30 cellular contexts compared by ENCODE assay signal in the genomic region with DNA sequence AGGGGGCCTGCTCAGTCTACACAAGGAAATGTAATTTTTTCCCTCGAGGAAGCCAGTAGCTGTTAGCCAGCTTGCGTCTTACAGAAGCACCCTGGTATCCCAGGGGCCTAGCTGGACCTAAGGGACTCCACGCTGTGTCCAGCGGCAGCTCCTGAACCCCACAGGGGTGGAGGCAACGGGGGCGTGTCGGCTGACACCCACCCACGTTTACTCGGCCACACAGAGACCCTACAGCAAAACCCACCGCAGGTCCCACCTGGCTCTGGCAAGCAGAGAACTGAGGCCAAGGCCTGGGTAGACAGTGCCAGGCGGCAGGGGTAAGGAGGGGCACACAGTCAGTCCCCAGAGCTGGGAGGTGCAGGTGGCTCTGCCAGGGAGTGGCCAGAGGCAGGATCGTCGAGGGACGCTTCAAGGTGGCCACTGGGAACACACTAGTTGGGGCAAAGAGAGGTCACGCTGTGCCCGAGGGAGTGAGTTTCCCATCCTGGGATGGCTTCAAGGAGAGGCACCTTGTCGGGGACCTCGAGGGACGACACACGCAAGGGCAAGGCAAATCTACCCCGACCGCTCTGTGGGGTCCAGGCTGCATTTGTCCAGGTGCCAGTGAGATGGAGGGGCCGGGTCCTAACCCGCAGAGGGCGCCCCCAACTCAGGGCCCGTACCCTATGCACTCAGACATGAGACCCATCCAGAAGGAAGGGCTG.
"Had no signal": no experiment of that assay in that cellular context is flagged by ENCODE, and none has a peak within 500 bp of the region (broad histone marks: within the 10 kb centered on the region; RNA-seq: fewer than 3 reads in every experiment).

No MANE protein-coding gene starts in this region.

- H3K27me3 Mint-ChIP-seq: activated CD4-positive, alpha-beta memory T cell treated with anti-CD3 and anti-CD28 coated beads for 36 hours; activated CD4-positive, alpha-beta T cell treated with anti-CD3 and anti-CD28 coated beads for 36 hours; activated CD4-positive, alpha-beta T cell treated with anti-CD3 and anti-CD28 coated beads, Interleukin-2, amount 10 ng/mL, durations not matched to agents 24 days and 14 days; activated CD8-positive, alpha-beta memory T cell treated with anti-CD3 and anti-CD28 coated beads, Interleukin-2, amount 10 ng/mL, durations not matched to agents 7 days and 5 days; activated naive CD4-positive, alpha-beta T cell treated with anti-CD3 and anti-CD28 coated beads, Interleukin-2, amount 50 U/mL, for 24 hours; activated naive CD8-positive, alpha-beta T cell treated with anti-CD3 and anti-CD28 coated beads for 36 hours; activated naive CD8-positive, alpha-beta T cell treated with anti-CD3 and anti-CD28 coated beads, Interleukin-2, amount 50 U/mL, for 24 hours had no signal

- H3K27me3 ChIP-seq: adrenal gland, body of pancreas, cardiac muscle cell, colonic mucosa, esophagus squamous epithelium had no signal

- H3K4me1 Mint-ChIP-seq: activated CD4-positive, alpha-beta T cell treated with anti-CD3 and anti-CD28 coated beads for 36 hours; activated CD4-positive, alpha-beta T cell treated with anti-CD3 and anti-CD28 coated beads, Interleukin-2, amount 10 ng/mL, durations not matched to agents 24 days and 14 days; activated CD8-positive, alpha-beta memory T cell treated with anti-CD3 and anti-CD28 coated beads, Interleukin-2, amount 10 ng/mL, durations not matched to agents 7 days and 5 days; activated naive CD4-positive, alpha-beta T cell treated with anti-CD3 and anti-CD28 coated beads, Interleukin-2, amount 50 U/mL, for 24 hours; activated naive CD8-positive, alpha-beta T cell treated with anti-CD3 and anti-CD28 coated beads for 36 hours; activated naive CD8-positive, alpha-beta T cell treated with anti-CD3 and anti-CD28 coated beads, Interleukin-2, amount 50 U/mL, for 24 hours had no signal

- DNase-seq: activated CD4-positive, alpha-beta memory T cell treated with anti-CD3 and anti-CD28 coated beads for 36 hours; activated CD4-positive, alpha-beta T cell treated with anti-CD3 and anti-CD28 coated beads for 36 hours; activated CD4-positive, alpha-beta T cell treated with anti-CD3 and anti-CD28 coated beads, Interleukin-2, amount 10 ng/mL, durations not matched to agents 24 days and 14 days; activated CD4-positive, CD25-positive, alpha-beta regulatory T cell; activated CD4-positive, CD25-positive, alpha-beta regulatory T cell treated with anti-CD3 and anti-CD28 coated beads, Interleukin-2, amount 50 U/mL, for 72 hours; activated CD8-positive, alpha-beta memory T cell treated with anti-CD3 and anti-CD28 coated beads, Interleukin-2, amount 10 ng/mL, durations not matched to agents 7 days and 5 days; activated CD8-positive, alpha-beta memory T cell treated with anti-CD3 and anti-CD28 coated beads, Interleukin-2, amount 50 U/mL, for 4 hours; activated CD8-positive, alpha-beta T cell treated with anti-CD3 and anti-CD28 coated beads, Interleukin-2, amount 10 ng/mL, durations not matched to agents 7 days and 5 days; activated effector memory CD4-positive, alpha-beta T cell treated with anti-CD3 and anti-CD28 coated beads, Interleukin-2, amount 50 U/mL, for 16 hours; activated naive CD4-positive, alpha-beta T cell treated with anti-CD3 and anti-CD28 coated beads for 36 hours; activated naive CD8-positive, alpha-beta T cell treated with anti-CD3 and anti-CD28 coated beads for 36 hours; activated naive CD8-positive, alpha-beta T cell treated with anti-CD3 and anti-CD28 coated beads, Interleukin-2, amount 50 U/mL, for 24 hours; activated T-cell treated with anti-CD3 and anti-CD28 coated beads, Interleukin-2, amount 50 U/mL, for 1 hour; activated T-cell treated with anti-CD3 and anti-CD28 coated beads, Interleukin-2, amount 50 U/mL, for 48 hours; adrenal gland; amygdala; aorta; body of pancreas; central memory CD4-positive, alpha-beta T cell; cerebellar nuclear complex; colonic mucosa; effector CD8-positive, alpha-beta T cell; esophagus squamous epithelium; foreskin melanocyte; T-helper 2 cell had no signal

- H3K9me3 ChIP-seq: adrenal gland, body of pancreas, colonic mucosa, esophagus squamous epithelium had no signal

- H3K9me3 Mint-ChIP-seq: activated CD4-positive, alpha-beta memory T cell treated with anti-CD3 and anti-CD28 coated beads for 36 hours; activated CD4-positive, alpha-beta T cell treated with anti-CD3 and anti-CD28 coated beads, Interleukin-2, amount 10 ng/mL, durations not matched to agents 24 days and 14 days; activated naive CD4-positive, alpha-beta T cell treated with anti-CD3 and anti-CD28 coated beads for 36 hours; activated naive CD4-positive, alpha-beta T cell treated with anti-CD3 and anti-CD28 coated beads, Interleukin-2, amount 50 U/mL, for 24 hours; activated naive CD8-positive, alpha-beta T cell treated with anti-CD3 and anti-CD28 coated beads for 36 hours; activated naive CD8-positive, alpha-beta T cell treated with anti-CD3 and anti-CD28 coated beads, Interleukin-2, amount 50 U/mL, for 24 hours; activated T-helper 1 cell treated with anti-CD3 and anti-CD28 coated beads, Interleukin-12 subunit alpha, Interleukin-12 subunit beta, Interleukin-2, Interleukin-4 antibody, amounts not matched to agents 30 ng/mL and 10 ng/mL and 1 ng/mL, durations not matched to agents 14 hours and 24 hours and 36 hours; activated T-helper 2 cell treated with anti-CD3 and anti-CD28 coated beads, Interferon-gamma antibody, Interleukin-2, Interleukin-4, amounts not matched to agents 10 μg/mL and 5 μg/mL and 100 μg/mL, durations not matched to agents 14 hours and 24 hours and 36 hours had no signal

- H3K27ac ChIP-seq: adrenal gland, body of pancreas, cardiac muscle cell, colonic mucosa, epithelial cell of prostate, esophagus squamous epithelium had no signal

- ATAC-seq: activated CD4-positive, alpha-beta T cell treated with anti-CD3 and anti-CD28 coated beads for 36 hours; activated CD8-positive, alpha-beta memory T cell treated with anti-CD3 and anti-CD28 coated beads, Interleukin-2, amount 10 ng/mL, durations not matched to agents 7 days and 5 days; activated CD8-positive, alpha-beta T cell treated with anti-CD3 and anti-CD28 coated beads, Interleukin-2, amount 10 ng/mL, durations not matched to agents 7 days and 5 days; activated naive CD8-positive, alpha-beta T cell treated with anti-CD3 and anti-CD28 coated beads, Interleukin-2, amount 50 U/mL, for 24 hours; body of pancreas had no signal

- H3K4me3 Mint-ChIP-seq: activated CD4-positive, alpha-beta memory T cell treated with anti-CD3 and anti-CD28 coated beads for 36 hours; activated CD4-positive, alpha-beta T cell treated with anti-CD3 and anti-CD28 coated beads for 36 hours; activated CD4-positive, alpha-beta T cell treated with anti-CD3 and anti-CD28 coated beads, Interleukin-2, amount 10 ng/mL, durations not matched to agents 24 days and 14 days; activated CD8-positive, alpha-beta memory T cell treated with anti-CD3 and anti-CD28 coated beads, Interleukin-2, amount 10 ng/mL, durations not matched to agents 7 days and 5 days; activated CD8-positive, alpha-beta T cell treated with anti-CD3 and anti-CD28 coated beads, Interleukin-2, amount 10 ng/mL, durations not matched to agents 7 days and 5 days; activated naive CD4-positive, alpha-beta T cell treated with anti-CD3 and anti-CD28 coated beads for 36 hours; activated naive CD4-positive, alpha-beta T cell treated with anti-CD3 and anti-CD28 coated beads, Interleukin-2, amount 50 U/mL, for 24 hours; activated naive CD8-positive, alpha-beta T cell treated with anti-CD3 and anti-CD28 coated beads for 36 hours; activated naive CD8-positive, alpha-beta T cell treated with anti-CD3 and anti-CD28 coated beads, Interleukin-2, amount 50 U/mL, for 24 hours; activated T-helper 1 cell treated with anti-CD3 and anti-CD28 coated beads, Interleukin-12 subunit alpha, Interleukin-12 subunit beta, Interleukin-2, Interleukin-4 antibody, amounts not matched to agents 30 ng/mL and 10 ng/mL and 1 ng/mL, durations not matched to agents 14 hours and 24 hours and 36 hours had no signal

- H3K27ac Mint-ChIP-seq: activated CD4-positive, alpha-beta memory T cell treated with anti-CD3 and anti-CD28 coated beads for 36 hours; activated CD4-positive, alpha-beta T cell treated with anti-CD3 and anti-CD28 coated beads for 36 hours; activated CD4-positive, alpha-beta T cell treated with anti-CD3 and anti-CD28 coated beads, Interleukin-2, amount 10 ng/mL, durations not matched to agents 24 days and 14 days; activated CD8-positive, alpha-beta memory T cell treated with anti-CD3 and anti-CD28 coated beads, Interleukin-2, amount 10 ng/mL, durations not matched to agents 7 days and 5 days; activated CD8-positive, alpha-beta T cell treated with anti-CD3 and anti-CD28 coated beads, Interleukin-2, amount 10 ng/mL, durations not matched to agents 7 days and 5 days; activated naive CD4-positive, alpha-beta T cell treated with anti-CD3 and anti-CD28 coated beads for 36 hours; activated naive CD4-positive, alpha-beta T cell treated with anti-CD3 and anti-CD28 coated beads, Interleukin-2, amount 50 U/mL, for 24 hours; activated naive CD8-positive, alpha-beta T cell treated with anti-CD3 and anti-CD28 coated beads for 36 hours; activated naive CD8-positive, alpha-beta T cell treated with anti-CD3 and anti-CD28 coated beads, Interleukin-2, amount 50 U/mL, for 24 hours; activated T-helper 1 cell treated with anti-CD3 and anti-CD28 coated beads, Interleukin-12 subunit alpha, Interleukin-12 subunit beta, Interleukin-2, Interleukin-4 antibody, amounts not matched to agents 30 ng/mL and 10 ng/mL and 1 ng/mL, durations not matched to agents 14 hours and 24 hours and 36 hours; activated T-helper 2 cell treated with anti-CD3 and anti-CD28 coated beads, Interferon-gamma antibody, Interleukin-2, Interleukin-4, amounts not matched to agents 10 μg/mL and 5 μg/mL and 100 μg/mL, durations not matched to agents 14 hours and 24 hours and 36 hours had no signal

- H3K4me3 ChIP-seq: adrenal gland, body of pancreas, cardiac muscle cell, colonic mucosa, esophagus squamous epithelium had no signal
